Comparison of ENCODE assay signal across 12 cellular contexts in genomic region chr3:18900994-18901393, GRCh38.
DNase-seq lines count a peak whose midpoint lies in the region; ATAC-seq, FAIRE-seq and TF ChIP-seq lines count a peak whose summit lies in the region.
"Had no signal": no experiment of that assay in that cellular context is flagged by ENCODE, and none has a peak within 500 bp of the region (broad histone marks: within the 10 kb centered on the region; RNA-seq: fewer than 3 reads in every experiment).

No MANE protein-coding gene starts in this region.

- H3K27me3 ChIP-seq in hepatocyte (no peaks in the 10 kb centered on the region), prostate gland (replicated peaks; ENCODE audit: insufficient read depth) (no peaks in the 10 kb centered on the region)

- intact Hi-C loops in prostate gland (cut with DNase I): no loop called here

- no peaks in the 10 kb centered on the region for H4K20me1 ChIP-seq in hepatocyte (ENCODE audit: insufficient read depth, poor library complexity, severe bottlenecking)

- no peak overlapping the region for H3K4me3 ChIP-seq in hepatocyte
- H3K4me3 ChIP-seq in prostate gland: no peak overlapping the region

- TF ChIP-seq POLR2A in prostate gland (IDR thresholded peaks at IDR 0.05): no peak

- FAIRE-seq in D721Med (lab: Jason Lieb, UNC): no peak

- H3K4me2 ChIP-seq in hepatocyte: no peak overlapping the region

- H3K36me3 ChIP-seq in hepatocyte (replicated peaks; ENCODE audit: insufficient read depth, low read depth): no peaks in the 10 kb centered on the region
- no peaks in the 10 kb centered on the region for H3K36me3 ChIP-seq in prostate gland

- no peak overlapping the region for H3K27ac ChIP-seq in hepatocyte
- no peak overlapping the region for H3K27ac ChIP-seq in prostate gland

- H2AFZ ChIP-seq in hepatocyte: no peak overlapping the region

- H3K4me1 ChIP-seq in hepatocyte (ENCODE audit: insufficient read depth) (no peaks in the 10 kb centered on the region), prostate gland (replicated peaks) (no peaks in the 10 kb centered on the region)

- H3K9me2 ChIP-seq in hepatocyte (replicated peaks; ENCODE audit: insufficient read depth): no peaks in the 10 kb centered on the region

- ATAC-seq in GM18519 (IDR thresholded peaks at IDR 0.05; ENCODE audit: low FRiP score, unreplicated experiment) (peak; percentile 81), GM21723 (IDR thresholded peaks at IDR 0.05; ENCODE audit: unreplicated experiment) (peak; percentile 80), HG03457 (IDR thresholded peaks at IDR 0.05; ENCODE audit: unreplicated experiment) (peak; percentile 94)
- ATAC-seq: right cardiac atrium had no signal

- H3K79me2 ChIP-seq in hepatocyte: no peaks in the 10 kb centered on the region

- DNase-seq in hepatocyte (ENCODE audit: low spot score) (peak; percentile 10), LoVo (ENCODE audit: low spot score) (no peak), COR-L47 (lab: John Stamatoyannopoulos, UW) (no peak), prostate gland (ENCODE audit: low spot score) (no peak), D721Med (ENCODE audit: insufficient read length, low spot score) (no peak)
- DNase-seq: CD4-positive, CD25-positive, alpha-beta regulatory T cell; mesendoderm; SW 1271 had no signal

- WGBS in hepatocyte (ENCODE audit: low lambda C conversion rate, missing lambda C conversion rate): 46% methylated on average over 3 of the region's 3 CpGs
- 30% methylated on average over 3 of the region's 3 CpGs for WGBS in prostate gland

- H3K9me3 ChIP-seq in hepatocyte (ENCODE audit: low read depth) (no peaks in the 10 kb centered on the region), prostate gland (no peaks in the 10 kb centered on the region)

- no peak for TF ChIP-seq CTCF in hepatocyte (IDR thresholded peaks at IDR 0.05; ENCODE audit: poor library complexity)
- no peak for TF ChIP-seq CTCF in prostate gland (IDR thresholded peaks at IDR 0.05)
- no peak for TF ChIP-seq CTCF in D721Med (IDR thresholded peaks at IDR 0.05; ENCODE audit: insufficient read depth, missing control alignments)
